In the genomic region with DNA sequence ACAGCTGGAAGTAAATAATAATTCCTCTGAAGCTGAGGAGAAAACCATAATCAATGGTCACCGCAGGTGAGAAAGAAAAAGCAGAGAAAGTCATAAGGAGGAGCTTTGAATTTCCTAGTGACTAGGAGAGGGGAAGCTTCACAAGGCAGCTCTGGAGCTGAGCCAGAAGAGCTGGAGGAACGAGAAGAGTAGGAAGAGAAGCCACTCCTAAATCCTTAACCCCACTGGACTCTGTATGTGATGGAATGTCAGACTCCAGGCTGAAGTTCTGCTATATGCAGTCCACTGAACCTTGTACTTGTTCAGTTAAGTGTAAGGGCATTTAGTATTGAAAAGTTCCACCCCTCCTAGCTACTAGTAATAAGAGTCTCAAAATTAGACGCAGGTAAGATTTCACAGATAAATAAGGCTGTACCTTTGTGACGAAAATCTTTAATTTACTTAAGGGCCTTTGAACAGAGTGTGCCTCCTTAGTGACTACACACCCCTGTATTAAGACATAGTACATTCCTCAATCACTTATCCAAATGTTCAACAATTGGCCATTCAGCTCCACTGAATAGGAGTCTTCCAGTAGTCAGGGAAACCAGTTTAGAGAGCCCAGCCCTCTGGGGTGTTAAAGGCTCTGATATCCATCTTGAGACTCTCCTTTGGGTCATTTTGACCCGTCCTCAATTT, we compare ENCODE assay signal across 19 cellular contexts.
A peak's percentile ranks its signal among the peaks of the same experiment; 100 is the strongest.
DNase-seq lines count a peak whose midpoint lies in the region; ATAC-seq, FAIRE-seq and TF ChIP-seq lines count a peak whose summit lies in the region.
"Had no signal": no experiment of that assay in that cellular context is flagged by ENCODE, and none has a peak within 500 bp of the region (broad histone marks: within the 10 kb centered on the region; RNA-seq: fewer than 3 reads in every experiment).

No MANE protein-coding gene starts in this region.

- H3K27ac ChIP-seq in mammary epithelial cell (ENCODE audit: insufficient read depth, low read depth, low read length) = no peak overlapping the region
- H3K27ac ChIP-seq in left lung = peak overlapping the region in 1 of 2 donors; percentile 27
- no peak overlapping the region for H3K27ac ChIP-seq in small intestine (ENCODE audit: low read depth in 1 of 2, low read length in 1 of 2)
- H3K27ac ChIP-seq in uterus = no peak overlapping the region
- H3K27ac ChIP-seq: prostate gland had no signal

- no peak overlapping the region for H3K4me2 ChIP-seq in mammary epithelial cell (ENCODE audit: insufficient read depth, low read depth, low read length)

- no peaks in the 10 kb centered on the region for H3K4me1 ChIP-seq in mammary epithelial cell (ENCODE audit: insufficient read depth, low read length)
- H3K4me1 ChIP-seq in left lung = no peaks in the 10 kb centered on the region
- no peaks in the 10 kb centered on the region for H3K4me1 ChIP-seq in small intestine (ENCODE audit: control insufficient read depth in 2 of 2, insufficient read depth in 1 of 2, low read depth in 1 of 2, low read length in 1 of 2)
- no peaks in the 10 kb centered on the region for H3K4me1 ChIP-seq in uterus
- H3K4me1 ChIP-seq: prostate gland had no signal

- BruUV-seq in mammary epithelial cell (replicated peaks; lab: Mats Ljungman, UMichigan) = no TSS peak

- in situ Hi-C loops in mammary epithelial cell (cut with MboI; ENCODE audit: low sequenced_read_pairs in 2 of 2) = no loop called here

- TF ChIP-seq CTCF in LNCaP clone FGC (IDR thresholded peaks at IDR 0.05; ENCODE audit: control insufficient read depth, extremely low read depth, insufficient read depth) = no peak
- no peak for TF ChIP-seq CTCF in mammary epithelial cell (conservative IDR thresholded peaks at IDR 0.05 in 1 of 2, IDR thresholded peaks at IDR 0.05 in 1 of 2; ENCODE audit: extremely low read depth in 1 of 2, insufficient read depth in 1 of 2, low read depth in 1 of 2, low read length in 2 of 2)
- no peak for TF ChIP-seq CTCF in left lung (IDR thresholded peaks at IDR 0.05)
- TF ChIP-seq CTCF in uterus (IDR thresholded peaks at IDR 0.05) = no peak

- ATAC-seq in left lung = peak; percentile 95
- ATAC-seq in HG03378 (IDR thresholded peaks at IDR 0.05; ENCODE audit: unreplicated experiment) = no peak
- ATAC-seq: natural killer cell, T-cell had no signal

- no peak for FAIRE-seq in small intestine (lab: Jason Lieb, UNC)

- H3K79me2 ChIP-seq in mammary epithelial cell (ENCODE audit: insufficient read depth, low read length) = no peaks in the 10 kb centered on the region

- DNase-seq in LNCaP clone FGC (ENCODE audit: low read depth) = peak; percentile 17
- DNase-seq in mammary epithelial cell = peak; percentile 28
- DNase-seq in left lung = peak in 1 of 2 donors; percentile 61
- peak; percentile 28 for DNase-seq in small intestine
- DNase-seq in NCI-H510A (lab: John Stamatoyannopoulos, UW) = no peak
- no peak for DNase-seq in uterus
- DNase-seq: activated CD4-positive, alpha-beta T cell treated with anti-CD3 and anti-CD28 coated beads, Interleukin-2, amount 10 ng/mL, durations not matched to agents 7 days and 5 days; activated CD8-positive, alpha-beta memory T cell treated with anti-CD3 and anti-CD28 coated beads, Interleukin-2, amount 50 U/mL, for 4 hours; activated effector memory CD4-positive, alpha-beta T cell treated with Interleukin-2 at 50 U/mL for 16 hours; CD4-positive, alpha-beta T cell; DND-41; KBM-7; natural killer cell; NCI-H187 treated with DMSO at 0.1 percent for 48 hours; SHP77 treated with DMSO at 0.1 percent for 48 hours; stimulated activated CD8-positive, alpha-beta memory T cell treated with anti-CD3 and anti-CD28 coated beads, Interleukin-4, amount 100 ng/mL, for 48 hours; T-cell had no signal

- H3K4me3 ChIP-seq in LNCaP clone FGC (ENCODE audit: low read depth, low read length) (no peak overlapping the region), mammary epithelial cell (replicated peaks in 1 of 3; ENCODE audit: insufficient read depth in 1 of 3, low read depth in 2 of 3, low read length in 3 of 3) (no peak overlapping the region), left lung (no peak overlapping the region), small intestine (ENCODE audit: low read depth in 1 of 2, low read length in 2 of 2) (no peak overlapping the region), uterus (no peak overlapping the region)
- H3K4me3 ChIP-seq: prostate gland had no signal

- no peaks in the 10 kb centered on the region for H3K27me3 ChIP-seq in mammary epithelial cell (ENCODE audit: insufficient read depth, low read length)
- no peaks in the 10 kb centered on the region for H3K27me3 ChIP-seq in left lung
- no peaks in the 10 kb centered on the region for H3K27me3 ChIP-seq in small intestine (ENCODE audit: control insufficient read depth in 2 of 2, insufficient read depth in 2 of 2, low read length in 2 of 2)
- no peaks in the 10 kb centered on the region for H3K27me3 ChIP-seq in uterus

- H4K20me1 ChIP-seq in mammary epithelial cell (ENCODE audit: insufficient read depth, low read length) = no peaks in the 10 kb centered on the region

- dilution Hi-C loops in mammary epithelial cell (cut with HindIII; ENCODE audit: low sequenced_read_pairs) = no loop called here

- CTCF ChIA-PET in mammary epithelial cell (lab: Charles Lee; ENCODE audit: low non-redundant PET) = no interaction called here

- intact Hi-C loops in mammary epithelial cell (cut with micrococcal nuclease) = no loop called here
- intact Hi-C loops in left lung (cut with DNase I) = no loop called here
- intact Hi-C loops in uterus (cut with DNase I; ENCODE audit: low total_unique reads) = no loop called here

- no peak overlapping the region for H3K9ac ChIP-seq in mammary epithelial cell (ENCODE audit: insufficient read depth, low read length)

- H2AFZ ChIP-seq in mammary epithelial cell (ENCODE audit: low read depth, low read length) = no peak overlapping the region

- WGBS in mammary epithelial cell (ENCODE audit: low coverage, missing lambda C conversion rate) = 26% methylated on average over 4 of the region's 5 CpGs
- 16 to 50% (median 27%) methylated on average over 5 of the region's 5 CpGs for WGBS in small intestine, 3 donors

- no peak for TF ChIP-seq POLR2A in uterus (IDR thresholded peaks at IDR 0.05)

- H3K36me3 ChIP-seq in mammary epithelial cell (ENCODE audit: insufficient read depth, low read length) = no peaks in the 10 kb centered on the region
- H3K36me3 ChIP-seq in left lung = no peaks in the 10 kb centered on the region
- no peaks in the 10 kb centered on the region for H3K36me3 ChIP-seq in small intestine (ENCODE audit: control insufficient read depth in 2 of 2, insufficient read depth in 2 of 2, low read length in 2 of 2)
- H3K36me3 ChIP-seq in uterus = no peaks in the 10 kb centered on the region
- H3K36me3 ChIP-seq: prostate gland had no signal

- H3K9me3 ChIP-seq in mammary epithelial cell (replicated peaks; ENCODE audit: insufficient read depth, low read length) (no peaks in the 10 kb centered on the region), left lung (peaks cover 0 to 9% of the 10 kb centered on the region in 2 donors), small intestine (ENCODE audit: control insufficient read depth, low read depth) (no peaks in the 10 kb centered on the region), uterus (no peaks in the 10 kb centered on the region)
- H3K9me3 ChIP-seq: prostate gland had no signal

Comparison
In these comparisons a context has a peak if more than half of its experiments do, and no peak if none do; other contexts are left out.
1. DNase-seq: peak in LNCaP clone FGC (single experiment), mammary epithelial cell (single experiment) and small intestine (single experiment); none in NCI-H510A (single experiment) and uterus (0 of 2).